10 cellular contexts compared by ENCODE assay signal in the genomic region with DNA sequence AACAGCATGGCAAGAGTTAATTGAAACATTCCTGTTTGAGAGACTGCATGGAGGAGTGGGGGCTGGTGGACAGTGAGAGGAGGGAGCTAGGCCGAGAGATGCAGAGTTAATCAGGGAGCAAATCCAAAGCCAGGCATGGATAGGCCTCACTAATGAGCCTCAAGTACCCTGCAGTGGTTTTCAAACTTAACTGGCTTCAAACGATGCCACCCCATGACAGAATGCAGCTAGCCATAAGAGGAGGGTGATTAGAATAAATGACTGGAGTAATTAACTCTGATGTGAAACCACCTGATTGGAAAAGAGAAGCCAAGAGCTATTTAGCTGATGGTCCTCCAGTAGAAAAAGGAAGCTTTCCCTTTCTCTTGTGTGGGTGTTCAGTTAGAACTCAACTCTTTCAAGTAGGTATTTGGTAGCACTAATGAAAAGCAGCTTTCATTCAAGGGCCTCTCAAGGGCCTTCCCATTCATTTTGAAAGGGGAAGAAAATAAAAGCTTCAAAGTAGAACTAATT.
DNase-seq lines count a peak whose midpoint lies in the region; ATAC-seq and TF ChIP-seq lines count a peak whose summit lies in the region.
"Had no signal": no experiment of that assay in that cellular context is flagged by ENCODE, and none has a peak within 500 bp of the region (broad histone marks: within the 10 kb centered on the region; RNA-seq: fewer than 3 reads in every experiment).

No MANE protein-coding gene starts in this region.

- no peak overlapping the region for H3K27ac Mint-ChIP-seq in stimulated activated effector memory CD8-positive, alpha-beta T cell treated with anti-CD3 and anti-CD28 coated beads, Interleukin-12 subunit alpha, Interleukin-12 subunit beta, amount 100 ng/mL, for 72 hours
- no peak overlapping the region for H3K27ac Mint-ChIP-seq in activated CD4-positive, alpha-beta T cell treated with anti-CD3 and anti-CD28 coated beads for 36 hours

- H3K27me3 ChIP-seq in cardiac muscle cell (peaks cover 5% of the 10 kb centered on the region), HUES64 (ENCODE audit: insufficient read depth, low read length) (peaks cover 26% of the 10 kb centered on the region), WERI-Rb-1 (ENCODE audit: insufficient read depth, low read depth, severe bottlenecking) (no peaks in the 10 kb centered on the region), upper lobe of right lung (no peaks in the 10 kb centered on the region)
- H3K27me3 ChIP-seq: ascending aorta had no signal

- H3K4me1 Mint-ChIP-seq in stimulated activated effector memory CD8-positive, alpha-beta T cell treated with anti-CD3 and anti-CD28 coated beads, Interleukin-12 subunit alpha, Interleukin-12 subunit beta, amount 100 ng/mL, for 72 hours: peaks cover 20% of the 10 kb centered on the region
- H3K4me1 Mint-ChIP-seq in activated CD4-positive, alpha-beta T cell treated with anti-CD3 and anti-CD28 coated beads for 36 hours: peaks cover 6% of the 10 kb centered on the region

- H3K27ac ChIP-seq in cardiac muscle cell (peak overlapping the region; percentile 21), HUES64 (ENCODE audit: low read depth, low read length) (peak overlapping the region; percentile 68), WERI-Rb-1 (no peak overlapping the region), upper lobe of right lung (no peak overlapping the region)
- H3K27ac ChIP-seq: ascending aorta had no signal

- peak overlapping the region; percentile 34; the same call in 1 of the 2 replicates for H3K9ac ChIP-seq in HUES64 (ENCODE audit: low read depth, low read length)

- H3K4me3 ChIP-seq in cardiac muscle cell: no peak overlapping the region
- H3K4me3 ChIP-seq in HUES64 (ENCODE audit: low read length): peak overlapping the region; percentile 33
- H3K4me3 ChIP-seq in WERI-Rb-1 (ENCODE audit: low read depth, low read length): no peak overlapping the region
- H3K4me3 ChIP-seq in upper lobe of right lung: no peak overlapping the region
- no peak overlapping the region for H3K4me3 ChIP-seq in foreskin fibroblast (ENCODE audit: low read depth in 1 of 2, low read length in 2 of 2)
- H3K4me3 ChIP-seq: ascending aorta had no signal

- H3K36me3 Mint-ChIP-seq in stimulated activated effector memory CD8-positive, alpha-beta T cell treated with anti-CD3 and anti-CD28 coated beads, Interleukin-12 subunit alpha, Interleukin-12 subunit beta, amount 100 ng/mL, for 72 hours: no peaks in the 10 kb centered on the region
- peaks cover 2% of the 10 kb centered on the region for H3K36me3 Mint-ChIP-seq in activated CD4-positive, alpha-beta T cell treated with anti-CD3 and anti-CD28 coated beads for 36 hours (ENCODE audit: low read depth)
- H3K36me3 Mint-ChIP-seq: immature natural killer cell had no signal

- intact Hi-C loops in Right ventricle myocardium superior (cut with DNase I): no loop called here
- intact Hi-C loops in upper lobe of right lung (cut with DNase I): no loop called here
- intact Hi-C loops in activated CD4-positive, alpha-beta T cell treated with anti-CD3 and anti-CD28 coated beads for 36 hours (cut with DNase I, micrococcal nuclease): no loop called here

- DNase-seq in cardiac muscle cell (ENCODE audit: low read depth in 1 of 2, low spot score in 1 of 2) (peak in 1 of 2 donors; percentile 79), Right ventricle myocardium superior (no peak), WERI-Rb-1 (peak; percentile 79), upper lobe of right lung (no peak), foreskin fibroblast (no peak)
- no peak for DNase-seq in stimulated activated effector memory CD8-positive, alpha-beta T cell treated with anti-CD3 and anti-CD28 coated beads, Interleukin-12 subunit alpha, Interleukin-12 subunit beta, amount 100 ng/mL, for 72 hours (ENCODE audit: low spot score in 2 of 2)
- no peak for DNase-seq in activated CD4-positive, alpha-beta T cell treated with anti-CD3 and anti-CD28 coated beads for 36 hours
- DNase-seq: immature natural killer cell had no signal

- H3K4me1 ChIP-seq in cardiac muscle cell (ENCODE audit: low read depth) (peaks cover 27% of the 10 kb centered on the region), HUES64 (ENCODE audit: insufficient read depth, low read length) (peaks cover 38% of the 10 kb centered on the region), upper lobe of right lung (no peaks in the 10 kb centered on the region)
- H3K4me1 ChIP-seq: ascending aorta had no signal

- no peaks in the 10 kb centered on the region for H3K27me3 Mint-ChIP-seq in activated CD4-positive, alpha-beta T cell treated with anti-CD3 and anti-CD28 coated beads for 36 hours

- H3K36me3 ChIP-seq in cardiac muscle cell (no peaks in the 10 kb centered on the region), HUES64 (ENCODE audit: insufficient read depth, low read length) (no peaks in the 10 kb centered on the region), WERI-Rb-1 (no peaks in the 10 kb centered on the region), upper lobe of right lung (no peaks in the 10 kb centered on the region)
- H3K36me3 ChIP-seq: ascending aorta had no signal

- no peak overlapping the region for H3K4me3 Mint-ChIP-seq in stimulated activated effector memory CD8-positive, alpha-beta T cell treated with anti-CD3 and anti-CD28 coated beads, Interleukin-12 subunit alpha, Interleukin-12 subunit beta, amount 100 ng/mL, for 72 hours
- no peak overlapping the region for H3K4me3 Mint-ChIP-seq in activated CD4-positive, alpha-beta T cell treated with anti-CD3 and anti-CD28 coated beads for 36 hours
- H3K4me3 Mint-ChIP-seq: immature natural killer cell had no signal

- CTCF ChIA-PET in activated CD4-positive, alpha-beta T cell treated with anti-CD3 and anti-CD28 coated beads for 36 hours (lab: Charles Lee): interaction anchor here (0.6 kb wide), 1 partner anchor 107 kb away, joined by 3 read pairs; no protein-coding TSS in a partner anchor

- H3K9me3 ChIP-seq in cardiac muscle cell (ENCODE audit: low read depth) (no peaks in the 10 kb centered on the region), HUES64 (ENCODE audit: insufficient read depth, low read depth, low read length) (no peaks in the 10 kb centered on the region), WERI-Rb-1 (ENCODE audit: severe bottlenecking) (no peaks in the 10 kb centered on the region), upper lobe of right lung (no peaks in the 10 kb centered on the region)
- H3K9me3 ChIP-seq: ascending aorta had no signal

- no peak for ATAC-seq in Right ventricle myocardium superior (ENCODE audit: poor library complexity)
- peak; percentile 60 for ATAC-seq in upper lobe of right lung
- no peak for ATAC-seq in stimulated activated effector memory CD8-positive, alpha-beta T cell treated with anti-CD3 and anti-CD28 coated beads, Interleukin-12 subunit alpha, Interleukin-12 subunit beta, amount 100 ng/mL, for 72 hours
- ATAC-seq in activated CD4-positive, alpha-beta T cell treated with anti-CD3 and anti-CD28 coated beads for 36 hours: no peak

- WGBS in HUES64: 5% methylated on average over 2 of the region's 2 CpGs

- H3K9me3 Mint-ChIP-seq in stimulated activated effector memory CD8-positive, alpha-beta T cell treated with anti-CD3 and anti-CD28 coated beads, Interleukin-12 subunit alpha, Interleukin-12 subunit beta, amount 100 ng/mL, for 72 hours: no peaks in the 10 kb centered on the region
- no peaks in the 10 kb centered on the region for H3K9me3 Mint-ChIP-seq in activated CD4-positive, alpha-beta T cell treated with anti-CD3 and anti-CD28 coated beads for 36 hours (ENCODE audit: low read depth)
- H3K9me3 Mint-ChIP-seq: immature natural killer cell had no signal

- POLR2A ChIA-PET in activated CD4-positive, alpha-beta T cell treated with anti-CD3 and anti-CD28 coated beads for 36 hours (lab: Charles Lee): no interaction called here

- no peak for TF ChIP-seq CTCF in cardiac muscle cell (IDR thresholded peaks at IDR 0.05; ENCODE audit: low read depth, low read length)
- no peak for TF ChIP-seq CTCF in WERI-Rb-1 (IDR thresholded peaks at IDR 0.05; ENCODE audit: low read depth, low read length)
- no peak for TF ChIP-seq CTCF in upper lobe of right lung (IDR thresholded peaks at IDR 0.05)
- TF ChIP-seq CTCF in foreskin fibroblast (IDR thresholded peaks at IDR 0.05; ENCODE audit: low read depth, low read length): no peak

Comparison
In these comparisons a context has a peak if more than half of its experiments do, and no peak if none do; other contexts are left out.
1. H3K27ac ChIP-seq: peak in cardiac muscle cell (single experiment) and HUES64 (single experiment); none in WERI-Rb-1 (single experiment) and upper lobe of right lung (single experiment).